Comparison of ENCODE assay signal across 15 cellular contexts in genomic region chr11:123168955-123169484, GRCh38. TPM values are rescaled to one million over a fixed set of nuclear protein-coding genes. Genes with fewer than 3 reads are reported as not detected.
DNase-seq lines count a peak whose midpoint lies in the region; ATAC-seq and TF ChIP-seq lines count a peak whose summit lies in the region.
"Had no signal": no experiment of that assay in that cellular context is flagged by ENCODE, and none has a peak within 500 bp of the region (broad histone marks: within the 10 kb centered on the region; RNA-seq: fewer than 3 reads in every experiment).

No MANE protein-coding gene starts in this region.

- H3K79me2 ChIP-seq in GM23248 (ENCODE audit: insufficient read depth) (no peaks in the 10 kb centered on the region; the same call in none of the 2 replicates), osteoblast (ENCODE audit: insufficient read depth, low read length) (peaks cover 90% of the 10 kb centered on the region), OCI-LY7 (ENCODE audit: insufficient read depth, low read depth, low read length) (no peaks in the 10 kb centered on the region)

- H3K36me3 Mint-ChIP-seq in stimulated activated naive B cell treated with anti-CD40 and anti-IgM and Interleukin-4, amounts not matched to agents 10 μg/mL and 1 μg/mL and 100 μg/mL, for 72 hours = no peaks in the 10 kb centered on the region
- H3K36me3 Mint-ChIP-seq: CD8-positive, alpha-beta T cell; IgD-negative memory B cell had no signal

- POLR2A ChIA-PET in RWPE1 (lab: Yijun Ruan, JAX; ENCODE audit: low non-redundant PET) = no interaction called here
- POLR2A ChIA-PET in OCI-LY7 (lab: Charles Lee) = interaction anchor here (0.6 kb wide), 1 partner anchor 73 kb away, joined by 3 read pairs; no protein-coding TSS in a partner anchor

- peaks cover 69% of the 10 kb centered on the region for H3F3A ChIP-seq in GM23248 (ENCODE audit: insufficient read depth)

- H3K4me2 ChIP-seq in GM23248 (ENCODE audit: unreplicated experiment) (no peak overlapping the region), osteoblast (ENCODE audit: insufficient read depth, low read length) (no peak overlapping the region), OCI-LY7 (ENCODE audit: low read length) (no peak overlapping the region)

- H2AFZ ChIP-seq in GM23248 (no peak overlapping the region), osteoblast (ENCODE audit: low read length) (no peak overlapping the region), OCI-LY7 (ENCODE audit: low read length) (no peak overlapping the region)

- 96 to 100% methylated on average over 3 of the region's 3 CpGs for WGBS in GM23248 (ENCODE audit: low coverage in 1 of 2, low lambda C conversion rate in 2 of 2, missing lambda C conversion rate in 2 of 2), 2 experiments
- WGBS in aorta, 2 donors = 61 to 72% methylated on average over 3 of the region's 3 CpGs

- H3K27me3 ChIP-seq in GM23248 (replicated peaks; ENCODE audit: insufficient read depth) (no peaks in the 10 kb centered on the region), osteoblast (ENCODE audit: insufficient read depth, low read length) (no peaks in the 10 kb centered on the region), aorta (ENCODE audit: control insufficient read depth in 1 of 2, insufficient read depth in 2 of 2, low read length in 1 of 2) (no peaks in the 10 kb centered on the region)
- H3K27me3 ChIP-seq: SJSA1 had no signal

- no peaks in the 10 kb centered on the region for H3K9me3 ChIP-seq in GM23248 (ENCODE audit: low read depth)
- H3K9me3 ChIP-seq in osteoblast (ENCODE audit: low read depth, low read length) = no peaks in the 10 kb centered on the region
- H3K9me3 ChIP-seq in aorta (ENCODE audit: control insufficient read depth, low read length) = no peaks in the 10 kb centered on the region
- no peaks in the 10 kb centered on the region for H3K9me3 ChIP-seq in OCI-LY7 (ENCODE audit: low read length)
- H3K9me3 ChIP-seq: SJSA1 had no signal

- no peak for TF ChIP-seq CTCF in RWPE1 (conservative IDR thresholded peaks at IDR 0.05; ENCODE audit: low read depth)
- peak; percentile 10 for TF ChIP-seq CTCF in foreskin fibroblast (IDR thresholded peaks at IDR 0.05; ENCODE audit: low read depth, low read length)
- TF ChIP-seq CTCF in osteoblast (IDR thresholded peaks at IDR 0.05; ENCODE audit: extremely low read depth, low read depth, low read length) = peak; percentile 6
- TF ChIP-seq CTCF in OCI-LY7 (conservative IDR thresholded peaks at IDR 0.05; ENCODE audit: low read length) = no peak

- H3K27ac ChIP-seq in GM23248 = peak overlapping the region; percentile 9
- 0 out of 2 replicates have a peak overlapping the region, but pooled peaks have one; percentile 13 for H3K27ac ChIP-seq in RWPE1
- H3K27ac ChIP-seq in osteoblast (ENCODE audit: low read depth, low read length) = peak overlapping the region; percentile 34
- H3K27ac ChIP-seq in aorta (ENCODE audit: low read depth in 1 of 2, low read length in 2 of 2) = no peak overlapping the region
- H3K27ac ChIP-seq in OCI-LY7 (ENCODE audit: low read depth, low read length, poor library complexity, severe bottlenecking) = no peak overlapping the region
- H3K27ac ChIP-seq: SJSA1 had no signal

- H4K20me1 ChIP-seq in GM23248 (ENCODE audit: insufficient read depth) = no peaks in the 10 kb centered on the region
- H4K20me1 ChIP-seq in osteoblast (ENCODE audit: insufficient read depth, low read length) = peaks cover 14% of the 10 kb centered on the region
- no peaks in the 10 kb centered on the region for H4K20me1 ChIP-seq in OCI-LY7 (ENCODE audit: insufficient read depth, low read length)

- no peaks in the 10 kb centered on the region for H3K4me1 Mint-ChIP-seq in stimulated activated naive B cell treated with anti-CD40 and anti-IgM and Interleukin-4, amounts not matched to agents 10 μg/mL and 1 μg/mL and 100 μg/mL, for 72 hours
- H3K4me1 Mint-ChIP-seq: IgD-negative memory B cell had no signal

- H3K9ac ChIP-seq in GM23248 = no peak overlapping the region

- peaks cover 4 to 9% of the 10 kb centered on the region in 2 donors for H3K27me3 Mint-ChIP-seq in stimulated activated naive B cell treated with anti-CD40 and anti-IgM and Interleukin-4, amounts not matched to agents 10 μg/mL and 1 μg/mL and 100 μg/mL, for 72 hours

- peaks cover 31% of the 10 kb centered on the region for H3K36me3 ChIP-seq in GM23248 (ENCODE audit: low read depth)
- peaks cover 63% of the 10 kb centered on the region for H3K36me3 ChIP-seq in osteoblast (ENCODE audit: insufficient read depth, low read length)
- H3K36me3 ChIP-seq in aorta (ENCODE audit: control insufficient read depth in 1 of 2, insufficient read depth in 2 of 2, low read length in 1 of 2) = no peaks in the 10 kb centered on the region
- H3K36me3 ChIP-seq in OCI-LY7 (ENCODE audit: insufficient read depth, low read length) = no peaks in the 10 kb centered on the region

- H3K4me3 Mint-ChIP-seq in stimulated activated naive B cell treated with anti-CD40 and anti-IgM and Interleukin-4, amounts not matched to agents 10 μg/mL and 1 μg/mL and 100 μg/mL, for 72 hours = no peak overlapping the region
- H3K4me3 Mint-ChIP-seq: CD8-positive, alpha-beta T cell; IgD-negative memory B cell had no signal

- H3K27ac Mint-ChIP-seq in stimulated activated naive B cell treated with anti-CD40 and anti-IgM and Interleukin-4, amounts not matched to agents 10 μg/mL and 1 μg/mL and 100 μg/mL, for 72 hours = no peak overlapping the region
- H3K27ac Mint-ChIP-seq: CD8-positive, alpha-beta T cell; IgD-negative memory B cell had no signal

- peaks cover 0 to 2% of the 10 kb centered on the region in 2 donors for H3K9me3 Mint-ChIP-seq in stimulated activated naive B cell treated with anti-CD40 and anti-IgM and Interleukin-4, amounts not matched to agents 10 μg/mL and 1 μg/mL and 100 μg/mL, for 72 hours
- H3K9me3 Mint-ChIP-seq: CD8-positive, alpha-beta T cell; IgD-negative memory B cell had no signal

- DNase-seq in GM23248 (no peak), RWPE1 (ENCODE audit: low spot score) (no peak), foreskin fibroblast (no peak), osteoblast (ENCODE audit: insufficient read length, low spot score, missing footprints) (no peak), aorta (no peak), NCI-H82 treated with DMSO at 0.1 percent for 48 hours (lab: John Stamatoyannopoulos, UW; ENCODE audit: unreplicated experiment) (no peak), OCI-LY7 (ENCODE audit: low spot score) (no peak)
- DNase-seq in stimulated activated naive B cell treated with anti-CD40 and anti-IgM and Interleukin-4, amounts not matched to agents 10 μg/mL and 1 μg/mL and 100 μg/mL, for 72 hours = no peak
- DNase-seq: ACHN; CD8-positive, alpha-beta T cell; H7; NCI-H1930; NCI-H524 treated with DMSO at 0.1 percent for 48 hours had no signal

- in situ Hi-C loops in GM23248 (cut with MboI) = no loop called here

- H3K4me3 ChIP-seq in GM23248 (no peak overlapping the region), foreskin fibroblast (ENCODE audit: low read depth in 1 of 2, low read length in 2 of 2) (no peak overlapping the region), osteoblast (ENCODE audit: insufficient read depth, low read length) (no peak overlapping the region), aorta (ENCODE audit: low read length in 2 of 2) (no peak overlapping the region), OCI-LY7 (ENCODE audit: low read depth, low read length, poor library complexity, severe bottlenecking) (no peak overlapping the region)
- H3K4me3 ChIP-seq: SJSA1 had no signal

- H3K4me1 ChIP-seq in GM23248 (ENCODE audit: insufficient read depth) (peaks cover 35% of the 10 kb centered on the region), osteoblast (ENCODE audit: insufficient read depth, low read length) (peaks cover 53% of the 10 kb centered on the region), aorta (ENCODE audit: control insufficient read depth in 1 of 2, insufficient read depth in 2 of 2, low read length in 2 of 2) (no peaks in the 10 kb centered on the region), OCI-LY7 (ENCODE audit: insufficient read depth, low read length, poor library complexity, severe bottlenecking) (no peaks in the 10 kb centered on the region)

- CTCF ChIA-PET in RWPE1 (lab: Yijun Ruan, JAX) (no interaction called here), OCI-LY7 (lab: Charles Lee; ENCODE audit: unreplicated experiment) (no interaction called here)

- no TSS peak for BruUV-seq in OCI-LY7 (replicated peaks; lab: Mats Ljungman, UMichigan)

- H3K9me2 ChIP-seq in GM23248 (ENCODE audit: insufficient read depth) (no peaks in the 10 kb centered on the region), OCI-LY7 (ENCODE audit: insufficient read depth, low read length) (no peaks in the 10 kb centered on the region)

- intact Hi-C loops in aorta (cut with DNase I) = no loop called here
- intact Hi-C loops in OCI-LY7 (cut with micrococcal nuclease; ENCODE audit: unreplicated experiment) = no loop called here

- ATAC-seq in aorta (ENCODE audit: low FRiP score) = no peak
- no peak for ATAC-seq in stimulated activated naive B cell treated with anti-CD40 and anti-IgM and Interleukin-4, amounts not matched to agents 10 μg/mL and 1 μg/mL and 100 μg/mL, for 72 hours (replicated peaks)
- ATAC-seq: CD8-positive, alpha-beta T cell had no signal

RNA-seq across cellular contexts. Expression of gene CLMP, which starts 26.0 kb away (rescaled TPM):
- 195 and 215 TPM in 2 replicates for total RNA-seq in GM23248 (2014; rRNA removed; shearing (Covaris generic))
- polyA plus RNA-seq in GM23248 (2016; fragmentation: Nextera tagmentation; extraction: Ambion mirVana) = 159 and 166 TPM in 2 replicates
- total RNA-seq in osteoblast = 174 and 210 TPM in 2 replicates
- total RNA-seq in aorta = 100 to 1,000 TPM in 1 of 2 donors, 10 to 100 TPM in 1; 70.9 to 107 TPM
- 10 to 100 TPM in 1 of 2 donors, 1 to 10 TPM in 1; 8.2 to 23.8 TPM for polyA plus RNA-seq in aorta
- total RNA-seq in OCI-LY7 (2014; rRNA removed; shearing (Covaris generic)) = not detected in 2 replicates
- total RNA-seq in OCI-LY7 (2022) = not detected in 2 replicates

Comparison
In these comparisons a context has a peak if more than half of its experiments do, and no peak if none do; other contexts are left out.
1. H3K27ac ChIP-seq: peak in GM23248 (single experiment), RWPE1 (single experiment) and osteoblast (single experiment); none in aorta (0 of 2) and OCI-LY7 (single experiment).
2. CTCF ChIP-seq: peak in foreskin fibroblast (single experiment) and osteoblast (single experiment); none in RWPE1 (single experiment) and OCI-LY7 (single experiment).
3. RNA of gene CLMP, which starts 26.0 kb away (total RNA-seq): 195 to 215 TPM in GM23248, 174 to 210 TPM in osteoblast and 70.9 to 107 TPM in aorta; not detected in OCI-LY7; every median in the first group is over 10 times any median in the second.